8 cellular contexts compared by ENCODE assay signal in the genomic region with DNA sequence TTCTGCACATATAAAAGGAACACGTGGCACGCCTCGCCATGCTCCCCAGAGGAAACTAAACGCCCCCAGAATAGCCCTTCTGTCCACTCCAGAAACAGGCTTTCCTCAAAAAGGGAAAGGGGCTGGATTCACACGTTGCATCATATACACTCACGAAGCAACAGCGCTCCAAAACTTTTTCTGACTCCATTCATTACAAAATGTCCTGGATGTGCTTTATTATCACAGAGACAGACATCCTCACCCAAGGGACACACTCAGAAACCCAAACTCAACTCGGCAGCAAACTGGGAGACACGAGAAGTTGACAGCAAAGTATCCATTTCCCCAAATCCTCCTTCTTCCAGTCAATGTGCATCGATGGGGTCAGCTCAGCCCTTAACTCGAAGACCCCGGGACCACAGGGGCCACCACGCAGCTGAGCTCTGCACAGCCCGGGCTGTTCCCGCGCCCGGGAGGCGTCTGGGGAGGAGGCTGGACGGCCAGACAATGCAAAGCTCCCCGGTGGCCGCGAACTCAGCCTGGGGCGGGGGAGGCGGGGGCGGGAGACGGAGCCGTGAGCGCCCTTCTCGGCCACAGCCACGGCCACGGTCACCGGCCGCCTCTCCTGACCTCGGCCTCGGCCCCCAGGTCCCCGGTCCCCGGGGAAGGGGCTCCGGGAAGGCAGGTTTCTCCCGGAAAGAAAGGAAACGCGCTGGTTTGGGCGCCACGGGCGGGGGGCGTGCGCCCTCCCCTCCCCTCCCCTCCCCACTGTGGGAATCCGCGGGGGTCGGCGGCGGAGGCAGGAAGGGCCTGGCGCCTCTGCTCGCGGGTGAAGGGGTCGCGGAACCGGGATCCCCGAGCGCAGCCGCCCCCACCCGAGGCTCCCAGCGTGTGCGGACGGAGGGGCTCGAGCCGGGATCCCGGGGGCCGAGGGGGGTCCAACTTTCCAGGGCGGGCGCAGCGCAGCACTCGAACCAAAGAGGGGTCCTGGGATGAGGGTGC. TPM values are rescaled to one million over a fixed set of nuclear protein-coding genes. Genes with fewer than 3 reads are reported as not detected.
DNase-seq lines count a peak whose midpoint lies in the region; ATAC-seq and TF ChIP-seq lines count a peak whose summit lies in the region.

No MANE protein-coding gene starts in this region.

- DNase-seq in Calu3 (no peak), NCI-H69 (lab: John Stamatoyannopoulos, UW) (peak; percentile 65), endodermal cell (peak; percentile 84), RPMI8226 (no peak), head of caudate nucleus (no peak)
- no peak for DNase-seq in natural killer cell treated with Interleukin-12 subunit alpha and Interleukin-12 subunit beta and Interleukin-15 and Interleukin-18, amount 100 ng/mL, for 72 hours (ENCODE audit: low spot score)

- H3K4me1 Mint-ChIP-seq in Calu3 (ENCODE audit: low read depth, unreplicated experiment) (peaks cover under 1% of the 10 kb centered on the region), endodermal cell (peaks cover 31% of the 10 kb centered on the region)
- H3K4me1 Mint-ChIP-seq in natural killer cell treated with Interleukin-12 subunit alpha and Interleukin-12 subunit beta and Interleukin-15 and Interleukin-18, amount 100 ng/mL, for 72 hours (ENCODE audit: low read depth in 2 of 2), result peaks cover 8 to 16% of the 10 kb centered on the region in 2 donors

- no TSS peak for BruUV-seq in Calu3 (replicated peaks; lab: Mats Ljungman, UMichigan)

- H3K27ac Mint-ChIP-seq in Calu3 (ENCODE audit: unreplicated experiment) (no peak overlapping the region), endodermal cell (peak overlapping the region; percentile 89)
- H3K27ac Mint-ChIP-seq in natural killer cell treated with Interleukin-12 subunit alpha and Interleukin-12 subunit beta and Interleukin-15 and Interleukin-18, amount 100 ng/mL, for 72 hours, result no peak overlapping the region

- H3K36me3 ChIP-seq in endodermal cell (ENCODE audit: control insufficient read depth, insufficient read depth, low read length), result peaks cover 35% of the 10 kb centered on the region

- ATAC-seq in natural killer cell treated with Interleukin-12 subunit alpha and Interleukin-12 subunit beta and Interleukin-15 and Interleukin-18, amount 100 ng/mL, for 72 hours, result no peak
- ATAC-seq in GM21619 (IDR thresholded peaks at IDR 0.05; ENCODE audit: unreplicated experiment), result no peak
- ATAC-seq in HG02798 (IDR thresholded peaks at IDR 0.05; ENCODE audit: poor library complexity, unreplicated experiment), result no peak

- TF ChIP-seq CTCF in Calu3 (IDR thresholded peaks at IDR 0.05; ENCODE audit: unreplicated experiment) (no peak), endodermal cell (conservative IDR thresholded peaks at IDR 0.05) (no peak)

- intact Hi-C loops in Calu3 (cut with micrococcal nuclease; ENCODE audit: unreplicated experiment) (no loop called here), head of caudate nucleus (cut with DNase I) (no loop called here)

- H3K4me3 Mint-ChIP-seq in Calu3 (ENCODE audit: low read depth, unreplicated experiment) (peak overlapping the region; percentile 46), endodermal cell (peak overlapping the region; percentile 90)
- H3K4me3 Mint-ChIP-seq in natural killer cell treated with Interleukin-12 subunit alpha and Interleukin-12 subunit beta and Interleukin-15 and Interleukin-18, amount 100 ng/mL, for 72 hours, result peak overlapping the region; percentile 85

- 0% methylated on average over 14 to 61 of the region's 72 CpGs for WGBS in endodermal cell (ENCODE audit: insufficient coverage in 1 of 2, insufficient read length in 1 of 2), 2 experiments

- H3K9me3 Mint-ChIP-seq in Calu3 (ENCODE audit: low read depth, unreplicated experiment) (no peaks in the 10 kb centered on the region), endodermal cell (no peaks in the 10 kb centered on the region)
- H3K9me3 Mint-ChIP-seq in natural killer cell treated with Interleukin-12 subunit alpha and Interleukin-12 subunit beta and Interleukin-15 and Interleukin-18, amount 100 ng/mL, for 72 hours, result no peaks in the 10 kb centered on the region

- H3K9me3 ChIP-seq in endodermal cell (ENCODE audit: control insufficient read depth, low read length), result no peaks in the 10 kb centered on the region

- H3K27ac ChIP-seq in endodermal cell (ENCODE audit: low read depth, low read length), result peak overlapping the region; percentile 77

- H3K9ac ChIP-seq in endodermal cell (ENCODE audit: extremely low read depth, low read length, poor library complexity, severe bottlenecking), result peak overlapping the region; percentile 91

- H3K4me1 ChIP-seq in endodermal cell (ENCODE audit: control insufficient read depth, insufficient read depth, low read length), result peaks cover 7% of the 10 kb centered on the region

- no peaks in the 10 kb centered on the region for H3K27me3 ChIP-seq in endodermal cell (ENCODE audit: control insufficient read depth, insufficient read depth, low read length, poor library complexity, severe bottlenecking)

- CTCF ChIA-PET in Calu3 (lab: Charles Lee), result no interaction called here

- H3K36me3 Mint-ChIP-seq in Calu3 (ENCODE audit: insufficient read depth, unreplicated experiment) (peaks cover 5% of the 10 kb centered on the region), endodermal cell (ENCODE audit: low read depth) (peaks cover 21% of the 10 kb centered on the region)
- H3K36me3 Mint-ChIP-seq in natural killer cell treated with Interleukin-12 subunit alpha and Interleukin-12 subunit beta and Interleukin-15 and Interleukin-18, amount 100 ng/mL, for 72 hours, result no peaks in the 10 kb centered on the region

- peak overlapping the region; percentile 96 for H3K4me3 ChIP-seq in endodermal cell (ENCODE audit: low read length)

- H3K27me3 Mint-ChIP-seq in Calu3 (ENCODE audit: unreplicated experiment) (peaks cover 11% of the 10 kb centered on the region), endodermal cell (ENCODE audit: insufficient read depth) (no peaks in the 10 kb centered on the region)
- peaks cover 19 to 33% of the 10 kb centered on the region in 2 donors for H3K27me3 Mint-ChIP-seq in natural killer cell treated with Interleukin-12 subunit alpha and Interleukin-12 subunit beta and Interleukin-15 and Interleukin-18, amount 100 ng/mL, for 72 hours

RNA-seq across cellular contexts. Expression of a gene that starts 1.2 kb away (rescaled TPM):
- 1.8 and 2.3 TPM in 2 replicates for total RNA-seq in Calu3 (2022)
- total RNA-seq in endodermal cell, result 100 to 1,000 TPM; 124 to 201 TPM
- 132 TPM for polyA plus RNA-seq in endodermal cell (2013, experiment 1 of 2)
- 112 TPM for polyA plus RNA-seq in endodermal cell (2013, experiment 2 of 2)
- total RNA-seq in natural killer cell treated with Interleukin-12 subunit alpha and Interleukin-12 subunit beta and Interleukin-15 and Interleukin-18, amount 100 ng/mL, for 72 hours, result under 1 TPM; 0.61 to 0.69 TPM

RNA-seq across cellular contexts. Expression of a gene that starts 18.5 kb away (rescaled TPM):
- total RNA-seq in Calu3 (2022) (7.2 and 7.7 TPM in 2 replicates), endodermal cell (10 to 100 TPM; 13.6 to 14.6 TPM)
- polyA plus RNA-seq in endodermal cell (2013, experiment 1 of 2), result 13.7 TPM
- 11.9 TPM for polyA plus RNA-seq in endodermal cell (2013, experiment 2 of 2)
- total RNA-seq in natural killer cell treated with Interleukin-12 subunit alpha and Interleukin-12 subunit beta and Interleukin-15 and Interleukin-18, amount 100 ng/mL, for 72 hours, result 10 to 100 TPM; 12.7 to 19.8 TPM

Comparison
In these comparisons a context has a peak if more than half of its experiments do, and no peak if none do; other contexts are left out.
1. DNase-seq: peak in NCI-H69 (single experiment) and endodermal cell (single experiment); none in Calu3 (single experiment), natural killer cell treated with Interleukin-12 subunit alpha and Interleukin-12 subunit beta and Interleukin-15 and Interleukin-18, amount 100 ng/mL, for 72 hours (single experiment), RPMI8226 (single experiment) and head of caudate nucleus (0 of 42).
2. RNA of a gene that starts 1.2 kb away (total RNA-seq): 124 to 201 TPM in endodermal cell; 1.8 to 2.3 TPM in Calu3 and 0.61 to 0.69 TPM in natural killer cell treated with Interleukin-12 subunit alpha and Interleukin-12 subunit beta and Interleukin-15 and Interleukin-18, amount 100 ng/mL, for 72 hours; every median in the first group is over 10 times any median in the second.
3. Peak in every context shown above with its lines, with median percentiles within 50 percentile points of each other: H3K4me3 Mint-ChIP-seq.